In genomic region chr1:226602186-226603029, GRCh38 we compare ENCODE assay signal across 10 cellular contexts. TPM values are rescaled to one million over a fixed set of nuclear protein-coding genes. Genes with fewer than 3 reads are reported as not detected.
DNase-seq lines count a peak whose midpoint lies in the region; ATAC-seq and TF ChIP-seq lines count a peak whose summit lies in the region.
"Had no signal": no experiment of that assay in that cellular context is flagged by ENCODE, and none has a peak within 500 bp of the region (broad histone marks: within the 10 kb centered on the region; RNA-seq: fewer than 3 reads in every experiment).

No MANE protein-coding gene starts in this region.

- no peak for TF ChIP-seq POLR2A in heart left ventricle (IDR thresholded peaks at IDR 0.05)

- no peaks in the 10 kb centered on the region; a peak in 1 of 22 replicates for H3K9me3 ChIP-seq in BLaER1 treated with 17β-estradiol and CSF1 and Interleukin-3, amounts not matched to agents 10 nM and 100 nM (replicated peaks in 1 of 11)
- no peaks in the 10 kb centered on the region for H3K9me3 ChIP-seq in ascending aorta
- no peaks in the 10 kb centered on the region for H3K9me3 ChIP-seq in heart left ventricle
- H3K9me3 ChIP-seq in psoas muscle: no peaks in the 10 kb centered on the region

- TF ChIP-seq CTCF in ascending aorta (IDR thresholded peaks at IDR 0.05) (no peak), heart left ventricle (IDR thresholded peaks at IDR 0.05) (no peak), psoas muscle (IDR thresholded peaks at IDR 0.05) (no peak), GM20000 (IDR thresholded peaks at IDR 0.05; ENCODE audit: extremely low read depth, missing control alignments) (no peak)

- H3K27ac ChIP-seq in BLaER1 treated with 17β-estradiol and CSF1 and Interleukin-3, amounts not matched to agents 10 nM and 100 nM: peak overlapping the region in 2 of 11 experiments; percentile 14 to 22; a peak in 3 of 22 replicates
- peak overlapping the region; percentile 64 to 73 for H3K27ac ChIP-seq in ascending aorta
- peak overlapping the region in 11 of 12 donors; percentile 46 to 83 (median 70) for H3K27ac ChIP-seq in heart left ventricle
- peak overlapping the region; percentile 62 for H3K27ac ChIP-seq in psoas muscle
- H3K27ac ChIP-seq: C4-2B had no signal

- H4K20me1 ChIP-seq in BLaER1 treated with 17β-estradiol and CSF1 and Interleukin-3, amounts not matched to agents 10 nM and 100 nM: no peaks in the 10 kb centered on the region

- H3K4me1 ChIP-seq in BLaER1 treated with 17β-estradiol and CSF1 and Interleukin-3, amounts not matched to agents 10 nM and 100 nM: peaks cover 0 to 48% (median 37%) of the 10 kb centered on the region in 10 experiments; a peak in 19 of 20 replicates
- H3K4me1 ChIP-seq in ascending aorta: peaks cover 4 to 15% of the 10 kb centered on the region in 2 donors
- H3K4me1 ChIP-seq in heart left ventricle: peaks cover 0 to 46% (median 27%) of the 10 kb centered on the region in 12 donors
- H3K4me1 ChIP-seq in psoas muscle: no peaks in the 10 kb centered on the region

- ATAC-seq in heart left ventricle (peak; percentile 42 to 86 (median 77)), psoas muscle (peak; percentile 34 to 79 (median 62)), HG03457 (IDR thresholded peaks at IDR 0.05; ENCODE audit: unreplicated experiment) (no peak), GM18511 (IDR thresholded peaks at IDR 0.05; ENCODE audit: unreplicated experiment) (no peak)

- H3K36me3 ChIP-seq in BLaER1 treated with 17β-estradiol and CSF1 and Interleukin-3, amounts not matched to agents 10 nM and 100 nM: no peaks in the 10 kb centered on the region
- H3K36me3 ChIP-seq in ascending aorta: no peaks in the 10 kb centered on the region
- H3K36me3 ChIP-seq in heart left ventricle: no peaks in the 10 kb centered on the region
- no peaks in the 10 kb centered on the region for H3K36me3 ChIP-seq in psoas muscle (ENCODE audit: insufficient read depth in 1 of 2, low read depth in 1 of 2)

- intact Hi-C loops in ascending aorta (cut with DNase I) (loop anchor here (10.0 kb wide), 1 partner anchor 188 kb away; no protein-coding TSS in a partner anchor), heart left ventricle (cut with DNase I) (loop anchor here in 7 of 10 donors (2.0 to 10.0 kb wide), 3 partner anchors 54 to 178 kb away; partner anchors contain the start of gene STUM (in 1 of the 7)), psoas muscle (cut with DNase I) (loop anchor here in 1 of 2 donors (10.0 kb wide), 1 partner anchor 178 kb away; no protein-coding TSS in a partner anchor)

- H3K27me3 ChIP-seq in BLaER1 treated with 17β-estradiol and CSF1 and Interleukin-3, amounts not matched to agents 10 nM and 100 nM: no peaks in the 10 kb centered on the region
- H3K27me3 ChIP-seq in ascending aorta (no peaks in the 10 kb centered on the region), heart left ventricle (no peaks in the 10 kb centered on the region), psoas muscle (ENCODE audit: insufficient read depth in 3 of 3, low read length in 2 of 3) (no peaks in the 10 kb centered on the region)

- H3K4me3 ChIP-seq in BLaER1 treated with 17β-estradiol and CSF1 and Interleukin-3, amounts not matched to agents 10 nM and 100 nM: no peak overlapping the region
- H3K4me3 ChIP-seq in ascending aorta (peak overlapping the region in 1 of 2 donors; percentile 2), heart left ventricle (peak overlapping the region in 4 of 12 donors; percentile 3 to 46 (median 33)), psoas muscle (no peak overlapping the region)

- WGBS in heart left ventricle, 4 donors: 66 to 72% (median 69%) methylated on average over 17 to 24 of the region's 24 CpGs
- 55 to 67% (median 56%) methylated on average over 24 of the region's 24 CpGs for WGBS in psoas muscle, 3 donors

- peak overlapping the region in 8 of 11 experiments; percentile 33 to 75 (median 54); a peak in 13 of 22 replicates for H3K4me2 ChIP-seq in BLaER1 treated with 17β-estradiol and CSF1 and Interleukin-3, amounts not matched to agents 10 nM and 100 nM

- H3K9ac ChIP-seq in BLaER1 treated with 17β-estradiol and CSF1 and Interleukin-3, amounts not matched to agents 10 nM and 100 nM: peak overlapping the region in 1 of 11 experiments; percentile 5; a peak in 2 of 22 replicates

- DNase-seq in ascending aorta (ENCODE audit: low spot score in 2 of 2): peak in 1 of 2 donors; percentile 69
- peak; percentile 50 to 80 (median 73) for DNase-seq in heart left ventricle
- DNase-seq in psoas muscle: peak; percentile 72 to 83
- no peak for DNase-seq in GM20000 (ENCODE audit: low spot score)
- DNase-seq in NK-92 treated with Interleukin-12 subunit alpha and Interleukin-12 subunit beta, amount 100 ng/mL, for 24 hours (lab: John Stamatoyannopoulos, UW): no peak
- DNase-seq: activated CD4-positive, alpha-beta T cell treated with anti-CD3 and anti-CD28 coated beads for 1 hour had no signal

RNA-seq across cellular contexts. Expression of gene STUM, which starts 53.8 kb away (rescaled TPM):
- 3.0 TPM for total RNA-seq in ascending aorta
- 1 to 10 TPM in 4 of 9 donors, under 1 TPM in 5; 0.39 to 1.7 (median 0.97) TPM for total RNA-seq in heart left ventricle
- polyA plus RNA-seq in heart left ventricle: 1 to 10 TPM in 1 of 2 donors, under 1 TPM in 1; 0.53 to 1.1 TPM
- total RNA-seq in psoas muscle: 1 to 10 TPM in 3 of 4 donors, under 1 TPM in 1; 0.34 to 1.5 (median 1.2) TPM
- under 1 TPM; 0.69 to 0.96 (median 0.86) TPM for polyA plus RNA-seq in psoas muscle

Comparison
In these comparisons a context has a peak if more than half of its experiments do, and no peak if none do; other contexts are left out.
1. DNase-seq: peak in heart left ventricle (5 of 5) and psoas muscle (2 of 2); none in GM20000 (single experiment) and NK-92 treated with Interleukin-12 subunit alpha and Interleukin-12 subunit beta, amount 100 ng/mL, for 24 hours (single experiment).
2. ATAC-seq: peak in heart left ventricle (4 of 4) and psoas muscle (4 of 4); none in HG03457 (single experiment) and GM18511 (single experiment).